Comparison of ENCODE assay signal across 14 cellular contexts in genomic region chr14:52789118-52789517, GRCh38. TPM values are rescaled to one million over a fixed set of nuclear protein-coding genes. Genes with fewer than 3 reads are reported as not detected.
DNase-seq lines count a peak whose midpoint lies in the region; ATAC-seq, FAIRE-seq and TF ChIP-seq lines count a peak whose summit lies in the region.
"Had no signal": no experiment of that assay in that cellular context is flagged by ENCODE, and none has a peak within 500 bp of the region (broad histone marks: within the 10 kb centered on the region; RNA-seq: fewer than 3 reads in every experiment).

No MANE protein-coding gene starts in this region.

- no peaks in the 10 kb centered on the region for H3K27me3 ChIP-seq in Caco-2 (replicated peaks; ENCODE audit: control insufficient read depth, insufficient read depth, low read length)
- no peaks in the 10 kb centered on the region for H3K27me3 ChIP-seq in HUES64 (ENCODE audit: insufficient read depth, low read length)
- H3K27me3 ChIP-seq in astrocyte (ENCODE audit: insufficient read depth, low read length) = no peaks in the 10 kb centered on the region
- H3K27me3 ChIP-seq in naive thymus-derived CD4-positive, alpha-beta T cell (ENCODE audit: control insufficient read depth in 2 of 2, insufficient read depth in 2 of 2, low read length in 2 of 2) = no peaks in the 10 kb centered on the region

- H3K4me2 ChIP-seq in astrocyte (ENCODE audit: low read length) = peak overlapping the region; percentile 98

- POLR2A ChIA-PET in Caco-2 (lab: Charles Lee) = interaction anchor here (0.6 kb wide), 1 partner anchor 76 kb away, joined by 3 read pairs; no protein-coding TSS in a partner anchor
- POLR2A ChIA-PET in naive thymus-derived CD4-positive, alpha-beta T cell (lab: Charles Lee) = interaction anchor here (0.9 to 3.8 kb wide), 2 partner anchors 47 to 235 kb away, joined by 3 to 21 read pairs; no protein-coding TSS in a partner anchor

- peaks cover 32% of the 10 kb centered on the region for H4K20me1 ChIP-seq in astrocyte (ENCODE audit: insufficient read depth, low read length)

- DNase-seq in Caco-2 (no peak), astrocyte (ENCODE audit: low read depth) (no peak), inferior parietal cortex (ENCODE audit: extremely low spot score) (no peak), NCI-H774 (lab: John Stamatoyannopoulos, UW) (no peak)
- DNase-seq in naive thymus-derived CD4-positive, alpha-beta T cell = no peak
- DNase-seq: activated CD4-positive, alpha-beta T cell treated with anti-CD3 and anti-CD28 coated beads, Interleukin-2, amount 10 ng/mL, durations not matched to agents 7 days and 5 days; hippocampal formation; midbrain; Right ventricle myocardium superior had no signal

- no peak overlapping the region for H3K27ac ChIP-seq in HUES64 (ENCODE audit: low read depth, low read length)
- no peak overlapping the region for H3K27ac ChIP-seq in astrocyte (ENCODE audit: low read depth, low read length)
- no peak overlapping the region for H3K27ac ChIP-seq in naive thymus-derived CD4-positive, alpha-beta T cell (ENCODE audit: low read depth, low read length)

- CTCF ChIA-PET in Caco-2 (lab: Charles Lee) = no interaction called here
- CTCF ChIA-PET in naive thymus-derived CD4-positive, alpha-beta T cell (lab: Charles Lee) = no interaction called here

- intact Hi-C loops in Caco-2 (cut with micrococcal nuclease; ENCODE audit: unreplicated experiment) = no loop called here
- intact Hi-C loops in naive thymus-derived CD4-positive, alpha-beta T cell (cut with micrococcal nuclease) = loop anchor here in 1 of 2 donors (5.0 kb wide), 1 partner anchor 47 kb away; no protein-coding TSS in a partner anchor

- no TSS peak for BruUV-seq in Caco-2 (replicated peaks; lab: Mats Ljungman, UMichigan)

- peaks cover 6% of the 10 kb centered on the region for H3K4me1 Mint-ChIP-seq in Caco-2 (ENCODE audit: low read depth, unreplicated experiment)
- H3K4me1 Mint-ChIP-seq in astrocyte (ENCODE audit: low read depth, unreplicated experiment) = peaks cover 7% of the 10 kb centered on the region
- peaks cover 23 to 48% (median 45%) of the 10 kb centered on the region in 7 donors for H3K4me1 Mint-ChIP-seq in naive thymus-derived CD4-positive, alpha-beta T cell

- peaks cover 71% of the 10 kb centered on the region for H3K79me2 ChIP-seq in astrocyte (ENCODE audit: insufficient read depth, low read length)

- H3K27me3 Mint-ChIP-seq in Caco-2 (ENCODE audit: insufficient read depth, unreplicated experiment) = no peaks in the 10 kb centered on the region
- H3K27me3 Mint-ChIP-seq in astrocyte (ENCODE audit: low read depth, unreplicated experiment) = no peaks in the 10 kb centered on the region
- no peaks in the 10 kb centered on the region for H3K27me3 Mint-ChIP-seq in naive thymus-derived CD4-positive, alpha-beta T cell
- H3K27me3 Mint-ChIP-seq: activated CD4-positive, alpha-beta T cell treated with anti-CD3 and anti-CD28 coated beads, Interleukin-2, amount 10 ng/mL, durations not matched to agents 7 days and 5 days; IgD-negative memory B cell had no signal

- H3K9me3 ChIP-seq in Caco-2 = no peaks in the 10 kb centered on the region
- no peaks in the 10 kb centered on the region for H3K9me3 ChIP-seq in HUES64 (ENCODE audit: insufficient read depth, low read depth, low read length)
- H3K9me3 ChIP-seq in astrocyte (ENCODE audit: insufficient read depth, low read depth, low read length) = no peaks in the 10 kb centered on the region
- no peaks in the 10 kb centered on the region for H3K9me3 ChIP-seq in naive thymus-derived CD4-positive, alpha-beta T cell (ENCODE audit: control insufficient read depth in 2 of 3, low read length in 3 of 3)

- 75% methylated on average over 2 of the region's 2 CpGs for WGBS in HUES64

- H3K36me3 ChIP-seq in Caco-2 (ENCODE audit: control insufficient read depth, insufficient read depth, low read length) (no peaks in the 10 kb centered on the region), HUES64 (ENCODE audit: insufficient read depth, low read length) (peaks cover 10% of the 10 kb centered on the region; the same call in 1 of the 2 replicates), astrocyte (ENCODE audit: insufficient read depth, low read length) (no peaks in the 10 kb centered on the region)
- H3K36me3 ChIP-seq in naive thymus-derived CD4-positive, alpha-beta T cell (ENCODE audit: control insufficient read depth in 2 of 3, insufficient read depth in 3 of 3, low read length in 3 of 3) = no peaks in the 10 kb centered on the region

- H3K9ac ChIP-seq in HUES64 (ENCODE audit: low read depth, low read length) (no peak overlapping the region; the same call in 1 of the 2 replicates), astrocyte (ENCODE audit: low read length) (peak overlapping the region; percentile 33)

- H3K9me3 Mint-ChIP-seq in Caco-2 (ENCODE audit: unreplicated experiment) = no peaks in the 10 kb centered on the region
- H3K9me3 Mint-ChIP-seq in astrocyte (ENCODE audit: unreplicated experiment) = no peaks in the 10 kb centered on the region
- H3K9me3 Mint-ChIP-seq in naive thymus-derived CD4-positive, alpha-beta T cell = no peaks in the 10 kb centered on the region
- H3K9me3 Mint-ChIP-seq: activated CD4-positive, alpha-beta T cell treated with anti-CD3 and anti-CD28 coated beads, Interleukin-2, amount 10 ng/mL, durations not matched to agents 7 days and 5 days; IgD-negative memory B cell had no signal

- peak overlapping the region; percentile 98 for H3K4me3 Mint-ChIP-seq in Caco-2 (ENCODE audit: unreplicated experiment)
- H3K4me3 Mint-ChIP-seq in astrocyte (ENCODE audit: unreplicated experiment) = peak overlapping the region; percentile 97
- H3K4me3 Mint-ChIP-seq in naive thymus-derived CD4-positive, alpha-beta T cell = peak overlapping the region in 8 of 10 donors; percentile 28 to 90 (median 56)

- H3K4me1 ChIP-seq in Caco-2 = peaks cover 20% of the 10 kb centered on the region
- peaks cover 22% of the 10 kb centered on the region for H3K4me1 ChIP-seq in HUES64 (ENCODE audit: insufficient read depth, low read length)
- H3K4me1 ChIP-seq in astrocyte (ENCODE audit: insufficient read depth, low read length) = peaks cover 17% of the 10 kb centered on the region
- H3K4me1 ChIP-seq in naive thymus-derived CD4-positive, alpha-beta T cell (ENCODE audit: control insufficient read depth in 2 of 2, insufficient read depth in 2 of 2, low read length in 2 of 2) = peaks cover 15 to 18% of the 10 kb centered on the region in 2 donors

- no peak for FAIRE-seq in astrocyte (lab: Jason Lieb, UNC)

- H3K27ac Mint-ChIP-seq in Caco-2 (ENCODE audit: unreplicated experiment) (no peak overlapping the region), astrocyte (ENCODE audit: unreplicated experiment) (no peak overlapping the region)
- peak overlapping the region in 3 of 9 donors; percentile 30 to 91 (median 66) for H3K27ac Mint-ChIP-seq in naive thymus-derived CD4-positive, alpha-beta T cell
- H3K27ac Mint-ChIP-seq: activated CD4-positive, alpha-beta T cell treated with anti-CD3 and anti-CD28 coated beads, Interleukin-2, amount 10 ng/mL, durations not matched to agents 7 days and 5 days had no signal

- no peak for TF ChIP-seq CTCF in Caco-2 (IDR thresholded peaks at IDR 0.05; ENCODE audit: insufficient read depth in 1 of 2, low read depth in 1 of 2, low read length in 1 of 2, severe bottlenecking in 1 of 2, unreplicated experiment in 1 of 2)
- no peak for TF ChIP-seq CTCF in astrocyte (IDR thresholded peaks at IDR 0.05; ENCODE audit: insufficient read depth, low read depth, low read length)

- H2AFZ ChIP-seq in astrocyte (ENCODE audit: low read depth, low read length) = no peak overlapping the region

- no peak for ATAC-seq in naive thymus-derived CD4-positive, alpha-beta T cell
- ATAC-seq in HG03045 (IDR thresholded peaks at IDR 0.05; ENCODE audit: unreplicated experiment) (no peak), GM21528 (IDR thresholded peaks at IDR 0.05; ENCODE audit: low FRiP score, unreplicated experiment) (no peak)
- ATAC-seq: sciatic nerve had no signal

- no peak overlapping the region for H3K4me3 ChIP-seq in Caco-2 (ENCODE audit: low read depth, low read length)
- peak overlapping the region; percentile 85; the same call in 1 of the 2 replicates for H3K4me3 ChIP-seq in HUES64 (ENCODE audit: low read length)
- peak overlapping the region; percentile 94 for H3K4me3 ChIP-seq in astrocyte (ENCODE audit: insufficient read depth, low read depth, low read length)
- H3K4me3 ChIP-seq in naive thymus-derived CD4-positive, alpha-beta T cell (ENCODE audit: low read length) = no peak overlapping the region

- H3K36me3 Mint-ChIP-seq in Caco-2 (ENCODE audit: insufficient read depth, unreplicated experiment) (peaks cover 25% of the 10 kb centered on the region), astrocyte (ENCODE audit: low read depth, unreplicated experiment) (no peaks in the 10 kb centered on the region)
- H3K36me3 Mint-ChIP-seq in naive thymus-derived CD4-positive, alpha-beta T cell = peaks cover 0 to 4% (median 0%) of the 10 kb centered on the region in 5 donors
- H3K36me3 Mint-ChIP-seq: IgD-negative memory B cell had no signal

RNA-seq across cellular contexts. Expression of gene GNPNAT1, which starts 2.3 kb away (rescaled TPM):
- total RNA-seq in Caco-2 (2022) (35.9 and 41.6 TPM in 2 replicates), astrocyte (32.4 and 37.7 TPM in 2 replicates)
- polyA plus RNA-seq in HUES64 (2013, experiment 1 of 2) = 30.3 TPM
- polyA plus RNA-seq in HUES64 (2013, experiment 2 of 2) = 29.5 TPM
- total RNA-seq in naive thymus-derived CD4-positive, alpha-beta T cell = 10 to 100 TPM in 1 of 5 experiments, 1 to 10 TPM in 4; 4.6 to 14.7 (median 8.5) TPM
- 10 to 100 TPM; 10.3 to 17.2 TPM for polyA plus RNA-seq in naive thymus-derived CD4-positive, alpha-beta T cell

RNA-seq across cellular contexts. Expression of gene STYX, which starts 59.2 kb away (rescaled TPM):
- total RNA-seq in Caco-2 (2022) (23.1 and 24.4 TPM in 2 replicates), astrocyte (24.3 and 26.3 TPM in 2 replicates)
- 17.8 TPM for polyA plus RNA-seq in HUES64 (2013, experiment 1 of 2)
- 17.8 TPM for polyA plus RNA-seq in HUES64 (2013, experiment 2 of 2)
- total RNA-seq in naive thymus-derived CD4-positive, alpha-beta T cell = 10 to 100 TPM; 23.9 to 45.3 (median 29.2) TPM
- 10 to 100 TPM; 17.2 to 42.8 TPM for polyA plus RNA-seq in naive thymus-derived CD4-positive, alpha-beta T cell

Comparison
In these comparisons a context has a peak if more than half of its experiments do, and no peak if none do; other contexts are left out.
1. H3K4me3 ChIP-seq: peak in HUES64 (single experiment) and astrocyte (single experiment); none in Caco-2 (single experiment) and naive thymus-derived CD4-positive, alpha-beta T cell (single experiment).
2. Peak in every context shown above with its lines, with median percentiles within 50 percentile points of each other: H3K4me3 Mint-ChIP-seq.